In genomic region chr11:73950869-73951710, GRCh38 we compare ENCODE assay signal across 1 cellular context.
TF ChIP-seq lines count a peak whose summit lies in the region.

A gene with protein sequence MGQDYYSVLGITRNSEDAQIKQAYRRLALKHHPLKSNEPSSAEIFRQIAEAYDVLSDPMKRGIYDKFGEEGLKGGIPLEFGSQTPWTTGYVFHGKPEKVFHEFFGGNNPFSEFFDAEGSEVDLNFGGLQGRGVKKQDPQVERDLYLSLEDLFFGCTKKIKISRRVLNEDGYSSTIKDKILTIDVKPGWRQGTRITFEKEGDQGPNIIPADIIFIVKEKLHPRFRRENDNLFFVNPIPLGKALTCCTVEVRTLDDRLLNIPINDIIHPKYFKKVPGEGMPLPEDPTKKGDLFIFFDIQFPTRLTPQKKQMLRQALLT (plus strand): TSS chr11:73951026. CDS start chr11:73951070, 44 bp downstream.

TF ChIP-seq in HepG2, 621 proteins besides CTCF, POLR2A, EP300 and RAD21 (continued from another document and continues in another):
- TF ChIP-seq, protein P1, sequence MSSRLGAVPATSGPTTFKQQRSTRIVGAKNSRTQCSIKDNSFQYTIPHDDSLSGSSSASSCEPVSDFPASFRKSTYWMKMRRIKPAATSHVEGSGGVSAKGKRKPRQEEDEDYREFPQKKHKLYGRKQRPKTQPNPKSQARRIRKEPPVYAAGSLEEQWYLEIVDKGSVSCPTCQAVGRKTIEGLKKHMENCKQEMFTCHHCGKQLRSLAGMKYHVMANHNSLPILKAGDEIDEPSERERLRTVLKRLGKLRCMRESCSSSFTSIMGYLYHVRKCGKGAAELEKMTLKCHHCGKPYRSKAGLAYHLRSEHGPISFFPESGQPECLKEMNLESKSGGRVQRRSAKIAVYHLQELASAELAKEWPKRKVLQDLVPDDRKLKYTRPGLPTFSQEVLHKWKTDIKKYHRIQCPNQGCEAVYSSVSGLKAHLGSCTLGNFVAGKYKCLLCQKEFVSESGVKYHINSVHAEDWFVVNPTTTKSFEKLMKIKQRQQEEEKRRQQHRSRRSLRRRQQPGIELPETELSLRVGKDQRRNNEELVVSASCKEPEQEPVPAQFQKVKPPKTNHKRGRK (CRISPR knock-in tag; IDR thresholded peaks at IDR 0.05) = no peak
- TF ChIP-seq POLR2AphosphoS5 (IDR thresholded peaks at IDR 0.05; ENCODE audit: low read depth, low read length) (peak; percentile 37), MLX (CRISPR knock-in tag; IDR thresholded peaks at IDR 0.05) (0 out of 2 replicates have a peak, but pooled peaks have one; percentile 25), ZNF605 (CRISPR knock-in tag; IDR thresholded peaks at IDR 0.05) (no peak), ZC3H13 (CRISPR knock-in tag; IDR thresholded peaks at IDR 0.05) (no peak), ZNF510 (CRISPR knock-in tag; IDR thresholded peaks at IDR 0.05; ENCODE audit: low read depth) (no peak), ZSCAN20 (CRISPR knock-in tag; IDR thresholded peaks at IDR 0.05; ENCODE audit: borderline replicate concordance) (no peak), TBX3 (IDR thresholded peaks at IDR 0.05; ENCODE audit: borderline replicate concordance) (no peak), NR3C1 (CRISPR knock-in tag; IDR thresholded peaks at IDR 0.05) (no peak), ZC3H4 (CRISPR knock-in tag; IDR thresholded peaks at IDR 0.05; ENCODE audit: borderline replicate concordance) (no peak), PPARG (CRISPR knock-in tag; conservative IDR thresholded peaks at IDR 0.05) (no peak), ZNF503 (CRISPR knock-in tag; IDR thresholded peaks at IDR 0.05) (no peak), IKZF1 (IDR thresholded peaks at IDR 0.05) (no peak), HNRNPK (IDR thresholded peaks at IDR 0.05; ENCODE audit: low read depth, low read length, poor library complexity, severe bottlenecking) (no peak), MATR3 (CRISPR knock-in tag; IDR thresholded peaks at IDR 0.05) (no peak), PHF20 (CRISPR knock-in tag; IDR thresholded peaks at IDR 0.05) (no peak), GZF1 (CRISPR knock-in tag; IDR thresholded peaks at IDR 0.05) (0 out of 2 replicates have a peak, but pooled peaks have one; percentile 29), DZIP1 (CRISPR knock-in tag; IDR thresholded peaks at IDR 0.05) (no peak), TBX2 (CRISPR knock-in tag; IDR thresholded peaks at IDR 0.05; ENCODE audit: borderline replicate concordance) (no peak), NCOA1 (CRISPR knock-in tag; IDR thresholded peaks at IDR 0.05) (no peak), JARID2 (CRISPR knock-in tag; IDR thresholded peaks at IDR 0.05; ENCODE audit: insufficient replicate concordance) (no peak), ZSCAN25 (CRISPR knock-in tag; IDR thresholded peaks at IDR 0.05) (no peak), ZBTB3 (CRISPR knock-in tag; IDR thresholded peaks at IDR 0.05; ENCODE audit: borderline replicate concordance, low read depth) (no peak), REST (IDR thresholded peaks at IDR 0.05; ENCODE audit: borderline replicate concordance in 1 of 2, low read depth in 1 of 2, low read length in 2 of 2) (no peak), ZNF788 (CRISPR knock-in tag; IDR thresholded peaks at IDR 0.05; ENCODE audit: borderline replicate concordance) (no peak), GPBP1L1 (CRISPR knock-in tag; IDR thresholded peaks at IDR 0.05) (no peak), ZNF770 (CRISPR knock-in tag; IDR thresholded peaks at IDR 0.05) (no peak), U2AF2 (IDR thresholded peaks at IDR 0.05; ENCODE audit: low read depth, low read length) (no peak), MTF1 (CRISPR knock-in tag; IDR thresholded peaks at IDR 0.05) (no peak), BHLHE40 (IDR thresholded peaks at IDR 0.05; ENCODE audit: low read length) (no peak), ZNF616 (CRISPR knock-in tag; IDR thresholded peaks at IDR 0.05; ENCODE audit: low read depth) (no peak), GTF3A (CRISPR knock-in tag; conservative IDR thresholded peaks at IDR 0.05) (no peak), RXRA (CRISPR knock-in tag; IDR thresholded peaks at IDR 0.05) (0 out of 2 replicates have a peak, but pooled peaks have one; percentile 18), HNF4A (CRISPR knock-in tag; IDR thresholded peaks at IDR 0.05) (no peak), MAFG (CRISPR knock-in tag; IDR thresholded peaks at IDR 0.05) (no peak), BRCA1 (CRISPR knock-in tag; IDR thresholded peaks at IDR 0.05) (no peak; the same call in 1 of the 2 replicates), MTF2 (CRISPR knock-in tag; IDR thresholded peaks at IDR 0.05; ENCODE audit: borderline replicate concordance) (no peak), SOX5 (CRISPR knock-in tag; IDR thresholded peaks at IDR 0.05; ENCODE audit: borderline replicate concordance) (0 out of 2 replicates have a peak, but pooled peaks have one; percentile 21), RFX5 (IDR thresholded peaks at IDR 0.05; ENCODE audit: low read depth, low read length) (no peak), GATA4 (IDR thresholded peaks at IDR 0.05; ENCODE audit: borderline replicate concordance, low read depth) (no peak), ERF (CRISPR knock-in tag; IDR thresholded peaks at IDR 0.05) (no peak; the same call in 1 of the 2 replicates)
- TF ChIP-seq, protein P2, sequence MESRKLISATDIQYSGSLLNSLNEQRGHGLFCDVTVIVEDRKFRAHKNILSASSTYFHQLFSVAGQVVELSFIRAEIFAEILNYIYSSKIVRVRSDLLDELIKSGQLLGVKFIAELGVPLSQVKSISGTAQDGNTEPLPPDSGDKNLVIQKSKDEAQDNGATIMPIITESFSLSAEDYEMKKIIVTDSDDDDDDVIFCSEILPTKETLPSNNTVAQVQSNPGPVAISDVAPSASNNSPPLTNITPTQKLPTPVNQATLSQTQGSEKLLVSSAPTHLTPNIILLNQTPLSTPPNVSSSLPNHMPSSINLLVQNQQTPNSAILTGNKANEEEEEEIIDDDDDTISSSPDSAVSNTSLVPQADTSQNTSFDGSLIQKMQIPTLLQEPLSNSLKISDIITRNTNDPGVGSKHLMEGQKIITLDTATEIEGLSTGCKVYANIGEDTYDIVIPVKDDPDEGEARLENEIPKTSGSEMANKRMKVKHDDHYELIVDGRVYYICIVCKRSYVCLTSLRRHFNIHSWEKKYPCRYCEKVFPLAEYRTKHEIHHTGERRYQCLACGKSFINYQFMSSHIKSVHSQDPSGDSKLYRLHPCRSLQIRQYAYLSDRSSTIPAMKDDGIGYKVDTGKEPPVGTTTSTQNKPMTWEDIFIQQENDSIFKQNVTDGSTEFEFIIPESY (CRISPR knock-in tag; IDR thresholded peaks at IDR 0.05) = 0 out of 2 replicates have a peak, but pooled peaks have one; percentile 24
- TF ChIP-seq, protein P3, sequence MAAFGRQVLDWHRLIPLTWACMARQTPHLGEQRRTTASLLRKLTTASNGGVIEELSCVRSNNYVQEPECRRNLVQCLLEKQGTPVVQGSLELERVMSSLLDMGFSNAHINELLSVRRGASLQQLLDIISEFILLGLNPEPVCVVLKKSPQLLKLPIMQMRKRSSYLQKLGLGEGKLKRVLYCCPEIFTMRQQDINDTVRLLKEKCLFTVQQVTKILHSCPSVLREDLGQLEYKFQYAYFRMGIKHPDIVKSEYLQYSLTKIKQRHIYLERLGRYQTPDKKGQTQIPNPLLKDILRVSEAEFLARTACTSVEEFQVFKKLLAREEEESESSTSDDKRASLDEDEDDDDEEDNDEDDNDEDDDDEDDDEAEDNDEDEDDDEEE (CRISPR knock-in tag; IDR thresholded peaks at IDR 0.05) = 0 out of 2 replicates have a peak, but pooled peaks have one; percentile 21
